Comparison of ENCODE assay signal across 6 cellular contexts in genomic region chr7:8159595-8159994, GRCh38.
"Had no signal": no experiment of that assay in that cellular context is flagged by ENCODE, and none has a peak within 500 bp of the region (broad histone marks: within the 10 kb centered on the region; RNA-seq: fewer than 3 reads in every experiment).

No MANE protein-coding gene starts in this region.

- DNase-seq: GDM1, GF-D8 had no signal

- H3K4me3 ChIP-seq: GM12878 had no signal

- FAIRE-seq: GM12878, GM12891, GM12892, GM18507 had no signal

- ATAC-seq: GM12878 had no signal
